Comparison of ENCODE assay signal across 1 cellular context in the genomic region with DNA sequence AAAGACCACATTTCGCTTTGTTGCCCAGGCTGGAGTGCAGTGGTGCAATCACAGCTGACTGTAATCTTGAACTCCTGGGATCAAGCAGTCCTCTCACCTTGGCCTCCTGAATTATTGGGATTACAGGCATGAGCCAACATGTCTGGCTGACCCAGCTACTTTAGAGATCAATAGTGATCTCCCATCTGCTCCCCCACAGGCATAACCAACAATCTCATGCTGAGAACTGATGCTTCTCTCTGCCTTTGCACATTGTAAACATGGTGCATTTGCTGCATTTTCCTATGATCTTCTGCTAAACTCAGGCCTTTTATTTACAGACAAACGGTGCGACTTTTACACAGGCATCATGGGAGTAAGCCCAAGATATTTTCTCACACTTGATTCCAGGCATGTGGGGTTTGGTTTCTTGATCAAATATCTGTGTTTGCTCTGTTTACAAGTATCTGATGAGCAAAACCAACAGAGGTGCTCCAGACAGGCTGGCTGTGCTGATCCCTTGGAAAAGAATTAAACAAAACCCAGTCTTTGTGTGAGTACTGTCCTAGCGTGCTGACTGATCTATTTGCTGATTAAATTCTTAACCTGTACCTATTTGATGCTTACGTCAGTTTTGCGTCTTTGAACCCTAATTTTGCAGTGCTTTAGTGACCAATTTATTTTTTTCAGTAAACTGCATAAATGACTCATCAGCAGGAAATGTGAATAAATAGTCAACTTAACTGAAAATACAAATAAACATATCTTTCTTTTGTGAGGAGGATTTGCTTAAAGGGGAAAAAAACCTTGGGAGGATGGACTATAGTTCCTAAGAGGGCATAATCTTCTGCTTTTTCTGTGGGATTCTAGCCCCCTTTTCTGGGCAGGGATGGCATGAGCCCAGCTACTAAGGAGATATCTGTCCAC.
TF ChIP-seq lines count a peak whose summit lies in the region.

No MANE protein-coding gene starts in this region.

TF ChIP-seq in GM23338, 12 proteins besides CTCF, POLR2A, EP300 and RAD21 (continued from another document):
- TF ChIP-seq, protein P1, sequence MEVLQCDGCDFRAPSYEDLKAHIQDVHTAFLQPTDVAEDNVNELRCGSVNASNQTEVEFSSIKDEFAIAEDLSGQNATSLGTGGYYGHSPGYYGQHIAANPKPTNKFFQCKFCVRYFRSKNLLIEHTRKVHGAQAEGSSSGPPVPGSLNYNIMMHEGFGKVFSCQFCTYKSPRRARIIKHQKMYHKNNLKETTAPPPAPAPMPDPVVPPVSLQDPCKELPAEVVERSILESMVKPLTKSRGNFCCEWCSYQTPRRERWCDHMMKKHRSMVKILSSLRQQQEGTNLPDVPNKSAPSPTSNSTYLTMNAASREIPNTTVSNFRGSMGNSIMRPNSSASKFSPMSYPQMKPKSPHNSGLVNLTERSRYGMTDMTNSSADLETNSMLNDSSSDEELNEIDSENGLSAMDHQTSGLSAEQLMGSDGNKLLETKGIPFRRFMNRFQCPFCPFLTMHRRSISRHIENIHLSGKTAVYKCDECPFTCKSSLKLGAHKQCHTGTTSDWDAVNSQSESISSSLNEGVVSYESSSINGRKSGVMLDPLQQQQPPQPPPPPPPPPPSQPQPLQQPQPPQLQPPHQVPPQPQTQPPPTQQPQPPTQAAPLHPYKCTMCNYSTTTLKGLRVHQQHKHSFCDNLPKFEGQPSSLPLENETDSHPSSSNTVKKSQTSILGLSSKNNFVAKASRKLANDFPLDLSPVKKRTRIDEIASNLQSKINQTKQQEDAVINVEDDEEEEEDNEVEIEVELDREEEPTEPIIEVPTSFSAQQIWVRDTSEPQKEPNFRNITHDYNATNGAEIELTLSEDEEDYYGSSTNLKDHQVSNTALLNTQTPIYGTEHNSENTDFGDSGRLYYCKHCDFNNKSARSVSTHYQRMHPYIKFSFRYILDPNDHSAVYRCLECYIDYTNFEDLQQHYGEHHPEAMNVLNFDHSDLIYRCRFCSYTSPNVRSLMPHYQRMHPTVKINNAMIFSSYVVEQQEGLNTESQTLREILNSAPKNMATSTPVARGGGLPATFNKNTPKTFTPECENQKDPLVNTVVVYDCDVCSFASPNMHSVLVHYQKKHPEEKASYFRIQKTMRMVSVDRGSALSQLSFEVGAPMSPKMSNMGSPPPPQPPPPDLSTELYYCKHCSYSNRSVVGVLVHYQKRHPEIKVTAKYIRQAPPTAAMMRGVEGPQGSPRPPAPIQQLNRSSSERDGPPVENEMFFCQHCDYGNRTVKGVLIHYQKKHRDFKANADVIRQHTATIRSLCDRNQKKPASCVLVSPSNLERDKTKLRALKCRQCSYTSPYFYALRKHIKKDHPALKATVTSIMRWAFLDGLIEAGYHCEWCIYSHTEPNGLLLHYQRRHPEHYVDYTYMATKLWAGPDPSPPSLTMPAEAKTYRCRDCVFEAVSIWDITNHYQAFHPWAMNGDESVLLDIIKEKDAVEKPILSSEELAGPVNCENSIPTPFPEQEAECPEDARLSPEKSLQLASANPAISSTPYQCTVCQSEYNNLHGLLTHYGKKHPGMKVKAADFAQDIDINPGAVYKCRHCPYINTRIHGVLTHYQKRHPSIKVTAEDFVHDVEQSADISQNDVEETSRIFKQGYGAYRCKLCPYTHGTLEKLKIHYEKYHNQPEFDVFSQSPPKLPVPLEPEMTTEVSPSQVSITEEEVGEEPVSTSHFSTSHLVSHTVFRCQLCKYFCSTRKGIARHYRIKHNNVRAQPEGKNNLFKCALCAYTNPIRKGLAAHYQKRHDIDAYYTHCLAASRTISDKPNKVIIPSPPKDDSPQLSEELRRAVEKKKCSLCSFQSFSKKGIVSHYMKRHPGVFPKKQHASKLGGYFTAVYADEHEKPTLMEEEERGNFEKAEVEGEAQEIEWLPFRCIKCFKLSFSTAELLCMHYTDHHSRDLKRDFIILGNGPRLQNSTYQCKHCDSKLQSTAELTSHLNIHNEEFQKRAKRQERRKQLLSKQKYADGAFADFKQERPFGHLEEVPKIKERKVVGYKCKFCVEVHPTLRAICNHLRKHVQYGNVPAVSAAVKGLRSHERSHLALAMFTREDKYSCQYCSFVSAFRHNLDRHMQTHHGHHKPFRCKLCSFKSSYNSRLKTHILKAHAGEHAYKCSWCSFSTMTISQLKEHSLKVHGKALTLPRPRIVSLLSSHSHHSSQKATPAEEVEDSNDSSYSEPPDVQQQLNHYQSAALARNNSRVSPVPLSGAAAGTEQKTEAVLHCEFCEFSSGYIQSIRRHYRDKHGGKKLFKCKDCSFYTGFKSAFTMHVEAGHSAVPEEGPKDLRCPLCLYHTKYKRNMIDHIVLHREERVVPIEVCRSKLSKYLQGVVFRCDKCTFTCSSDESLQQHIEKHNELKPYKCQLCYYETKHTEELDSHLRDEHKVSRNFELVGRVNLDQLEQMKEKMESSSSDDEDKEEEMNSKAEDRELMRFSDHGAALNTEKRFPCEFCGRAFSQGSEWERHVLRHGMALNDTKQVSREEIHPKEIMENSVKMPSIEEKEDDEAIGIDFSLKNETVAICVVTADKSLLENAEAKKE (CRISPR knock-in tag; IDR thresholded peaks at IDR 0.05) = no peak
